ENCODE assay signal across 8 cellular contexts in the genomic region with DNA sequence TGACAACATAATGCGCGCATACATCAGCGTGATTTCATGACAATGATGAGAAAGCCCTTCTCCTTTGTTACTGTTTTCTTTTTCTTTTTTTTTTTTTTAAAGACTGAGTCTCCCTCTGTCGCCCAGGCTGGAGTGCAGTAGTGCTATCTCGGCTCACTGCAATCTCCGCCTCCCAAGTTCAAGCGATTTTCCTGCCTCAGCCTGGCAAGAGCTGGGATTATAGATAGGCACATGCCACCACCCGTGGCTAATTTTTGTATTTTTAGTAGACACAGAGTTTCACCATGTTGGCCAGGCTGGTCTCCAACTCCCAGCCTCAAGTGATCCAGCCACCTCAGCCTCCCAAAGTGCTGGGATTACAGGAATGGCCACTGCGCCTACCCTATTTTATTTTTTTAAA. TPM values are rescaled to one million over a fixed set of nuclear protein-coding genes. Genes with fewer than 3 reads are reported as not detected.
DNase-seq lines count a peak whose midpoint lies in the region; ATAC-seq and TF ChIP-seq lines count a peak whose summit lies in the region.
"Not testable (repeated sequence)": the region's sequence is repeated elsewhere in the genome, so short reads cannot be mapped to it uniquely, and the experiment has no call there.
"Had no signal": no experiment of that assay in that cellular context is flagged by ENCODE, and none has a peak within 500 bp of the region (broad histone marks: within the 10 kb centered on the region; RNA-seq: fewer than 3 reads in every experiment).

No MANE protein-coding gene starts in this region.

- 93 to 94% methylated on average over 8 of the region's 9 CpGs for WGBS in endodermal cell (ENCODE audit: insufficient coverage in 1 of 2, insufficient read length in 1 of 2), 2 experiments
- WGBS in heart left ventricle, 4 donors, result 53 to 65% (median 59%) methylated on average over 9 of the region's 9 CpGs
- 61% methylated on average over 9 of the region's 9 CpGs for WGBS in right cardiac atrium
- 68 to 76% (median 74%) methylated on average over 9 of the region's 9 CpGs for WGBS in psoas muscle, 3 donors

- not testable (repeated sequence) for H2AFZ ChIP-seq in OCI-LY7 (ENCODE audit: low read length)

- H3K9me3 Mint-ChIP-seq in endodermal cell, result peaks cover 10% of the 10 kb centered on the region

- H3K36me3 ChIP-seq in OCI-LY7 (ENCODE audit: insufficient read depth, low read length) (peaks cover 66% of the 10 kb centered on the region), endodermal cell (ENCODE audit: control insufficient read depth, insufficient read depth, low read length) (peaks cover 83% of the 10 kb centered on the region), heart left ventricle (peaks cover 0 to 91% (median 70%) of the 10 kb centered on the region in 9 donors), left ventricle myocardium inferior (peaks cover 56% of the 10 kb centered on the region), psoas muscle (ENCODE audit: insufficient read depth in 1 of 2, low read depth in 1 of 2) (peaks cover 27 to 88% of the 10 kb centered on the region in 2 donors)

- peaks cover 18% of the 10 kb centered on the region for H3K4me1 Mint-ChIP-seq in endodermal cell

- not testable (repeated sequence) for H3K27me3 ChIP-seq in AG04450 (ENCODE audit: control insufficient read depth, insufficient read depth, low read length); endodermal cell (ENCODE audit: control insufficient read depth, insufficient read depth, low read length, poor library complexity, severe bottlenecking); heart left ventricle; left ventricle myocardium inferior (ENCODE audit: low read depth); right cardiac atrium (ENCODE audit: control insufficient read depth, insufficient read depth); psoas muscle (ENCODE audit: insufficient read depth in 3 of 3, low read length in 2 of 3)

- not testable (repeated sequence) for DNase-seq in AG04450 (ENCODE audit: low read depth, low spot score); OCI-LY7 (ENCODE audit: low spot score); left ventricle myocardium inferior; psoas muscle
- DNase-seq in endodermal cell, result peak; percentile 29
- DNase-seq in heart left ventricle, result peak in 3 of 5 donors; percentile 52 to 67 (median 59)
- DNase-seq in right cardiac atrium, result peak in 1 of 3 donors; percentile 45

- not testable (repeated sequence) for H3K4me3 ChIP-seq in AG04450 (ENCODE audit: low read depth, low read length); OCI-LY7 (ENCODE audit: low read depth, low read length, poor library complexity, severe bottlenecking); endodermal cell (ENCODE audit: low read length); heart left ventricle; left ventricle myocardium inferior; right cardiac atrium (ENCODE audit: low read length); psoas muscle

- H3K4me3 Mint-ChIP-seq in endodermal cell, result not testable (repeated sequence)

- H3K9ac ChIP-seq in endodermal cell (ENCODE audit: extremely low read depth, low read length, poor library complexity, severe bottlenecking), result not testable (repeated sequence)

- H3K79me2 ChIP-seq in OCI-LY7 (ENCODE audit: insufficient read depth, low read depth, low read length), result not testable (repeated sequence)

- BruUV-seq in OCI-LY7 (replicated peaks; lab: Mats Ljungman, UMichigan), result not testable (repeated sequence)

- H3K4me1 ChIP-seq in OCI-LY7 (ENCODE audit: insufficient read depth, low read length, poor library complexity, severe bottlenecking) (peaks cover 55% of the 10 kb centered on the region), heart left ventricle (peaks cover 0 to 54% (median 12%) of the 10 kb centered on the region in 12 donors), left ventricle myocardium inferior (peaks cover 65% of the 10 kb centered on the region)
- H3K4me1 ChIP-seq in endodermal cell (ENCODE audit: control insufficient read depth, insufficient read depth, low read length); right cardiac atrium (ENCODE audit: control insufficient read depth, insufficient read depth, low read length); psoas muscle: not testable (repeated sequence)

- POLR2A ChIA-PET in AG04450 (lab: Yijun Ruan, JAX), result not testable (repeated sequence)
- POLR2A ChIA-PET in OCI-LY7 (lab: Charles Lee), result interaction anchor here (0.7 to 6.9 kb wide), 6 partner anchors 9 to 147 kb away, joined by 3 to 174 read pairs (median 6); partner anchors contain the start of gene SELPLG

- H3K27me3 Mint-ChIP-seq in endodermal cell (ENCODE audit: insufficient read depth), result not testable (repeated sequence)

- intact Hi-C loops in OCI-LY7 (cut with micrococcal nuclease; ENCODE audit: unreplicated experiment); heart left ventricle (cut with DNase I); left ventricle myocardium inferior (cut with micrococcal nuclease); right cardiac atrium (cut with DNase I); psoas muscle (cut with DNase I): not testable (repeated sequence)

- H3K27ac ChIP-seq in AG04450 (ENCODE audit: low read depth, low read length) (peak overlapping the region; percentile 21), OCI-LY7 (ENCODE audit: low read depth, low read length, poor library complexity, severe bottlenecking) (peak overlapping the region; percentile 88), heart left ventricle (peak overlapping the region; percentile 2 to 90 (median 57)), left ventricle myocardium inferior (replicated peaks) (peak overlapping the region; percentile 74), right cardiac atrium (ENCODE audit: low read length) (peak overlapping the region; percentile 42)
- not testable (repeated sequence) for H3K27ac ChIP-seq in endodermal cell (ENCODE audit: low read depth, low read length); psoas muscle

- not testable (repeated sequence) for TF ChIP-seq CTCF in AG04450 (IDR thresholded peaks at IDR 0.05; ENCODE audit: low read depth, low read length); OCI-LY7 (conservative IDR thresholded peaks at IDR 0.05; ENCODE audit: low read length); endodermal cell (conservative IDR thresholded peaks at IDR 0.05); left ventricle myocardium inferior (IDR thresholded peaks at IDR 0.05; ENCODE audit: borderline replicate concordance); psoas muscle (IDR thresholded peaks at IDR 0.05)
- peak in 1 of 12 donors; percentile 5 for TF ChIP-seq CTCF in heart left ventricle (IDR thresholded peaks at IDR 0.05)

- H4K20me1 ChIP-seq in OCI-LY7 (ENCODE audit: insufficient read depth, low read length), result not testable (repeated sequence)

- ATAC-seq in heart left ventricle, result peak; percentile 74 to 83 (median 76)
- ATAC-seq in right cardiac atrium, result peak; percentile 62 to 63
- peak; percentile 23 to 45 (median 34) for ATAC-seq in psoas muscle

- not testable (repeated sequence) for TF ChIP-seq POLR2A in heart left ventricle (IDR thresholded peaks at IDR 0.05)

- CTCF ChIA-PET in AG04450 (lab: Charles Lee); OCI-LY7 (lab: Charles Lee; ENCODE audit: unreplicated experiment): not testable (repeated sequence)

- not testable (repeated sequence) for H3K27ac Mint-ChIP-seq in endodermal cell

- H3K36me3 Mint-ChIP-seq in endodermal cell (ENCODE audit: low read depth), result peaks cover 62% of the 10 kb centered on the region

- H3K4me2 ChIP-seq in OCI-LY7 (ENCODE audit: low read length), result not testable (repeated sequence)

- H3K9me2 ChIP-seq in OCI-LY7 (ENCODE audit: insufficient read depth, low read length), result not testable (repeated sequence)

- H3K9me3 ChIP-seq in AG04450 (ENCODE audit: control insufficient read depth, insufficient read depth, low read length); OCI-LY7 (ENCODE audit: low read length); endodermal cell (ENCODE audit: control insufficient read depth, low read length); heart left ventricle; left ventricle myocardium inferior (replicated peaks); right cardiac atrium (ENCODE audit: control insufficient read depth, low read length); psoas muscle: not testable (repeated sequence)

RNA-seq across cellular contexts. Expression of gene SELPLG, which starts 20.9 kb away (rescaled TPM):
- polyA plus RNA-seq in AG04450 (2011; rRNA removed), result 6.1 and 9.8 TPM in 2 replicates
- polyA minus RNA-seq in AG04450 (2011; rRNA and poly(A)+ RNA removed), result 5.1 and 5.7 TPM in 2 replicates
- total RNA-seq in OCI-LY7 (2014; rRNA removed; shearing (Covaris generic)), result 16.9 and 20.0 TPM in 2 replicates
- total RNA-seq in OCI-LY7 (2022), result 21.0 and 25.3 TPM in 2 replicates
- total RNA-seq in endodermal cell, result under 1 TPM in 1 of 2 donors, not detected in 1; 0.13 TPM
- polyA plus RNA-seq in endodermal cell (2013, experiment 1 of 2), result 0.18 TPM
- 0.46 TPM for polyA plus RNA-seq in endodermal cell (2013, experiment 2 of 2)
- total RNA-seq in heart left ventricle, result 10 to 100 TPM in 2 of 9 donors, 1 to 10 TPM in 7; 1.1 to 26.7 (median 4.0) TPM
- 1 to 10 TPM; 1.0 to 4.5 TPM for polyA plus RNA-seq in heart left ventricle
- 3.4 TPM for total RNA-seq in left ventricle myocardium inferior
- 1 to 10 TPM; 2.9 to 6.2 (median 4.7) TPM for total RNA-seq in right cardiac atrium
- polyA plus RNA-seq in right cardiac atrium, result 1.9 TPM
- 1 to 10 TPM; 1.5 to 2.3 (median 1.8) TPM for total RNA-seq in psoas muscle
- polyA plus RNA-seq in psoas muscle, result 1 to 10 TPM in 2 of 3 donors, under 1 TPM in 1; 0.62 to 3.8 (median 1.2) TPM

RNA-seq across cellular contexts. Expression of gene TMEM119, which starts 56.7 kb away (rescaled TPM):
- polyA plus RNA-seq in AG04450 (2011; rRNA removed) (60.3 and 67.0 TPM in 2 replicates), heart left ventricle (1 to 10 TPM in 1 of 2 donors, under 1 TPM in 1; 0.80 to 3.0 TPM), right cardiac atrium (3.2 TPM), psoas muscle (under 1 TPM; 0.31 to 0.99 (median 0.34) TPM)
- polyA minus RNA-seq in AG04450 (2011; rRNA and poly(A)+ RNA removed), result 50.7 and 57.9 TPM in 2 replicates
- total RNA-seq in OCI-LY7 (2014; rRNA removed; shearing (Covaris generic)), result not detected in 2 replicates
- total RNA-seq in OCI-LY7 (2022) (not detected in 2 replicates), endodermal cell (under 1 TPM; 0.11 to 0.15 TPM), heart left ventricle (10 to 100 TPM in 1 of 9 donors, 1 to 10 TPM in 7, under 1 TPM in 1; 0.19 to 11.0 (median 2.2) TPM), left ventricle myocardium inferior (1.3 TPM), right cardiac atrium (1 to 10 TPM; 1.8 to 3.5 (median 2.6) TPM), psoas muscle (1 to 10 TPM in 2 of 4 donors, under 1 TPM in 2; 0.25 to 2.6 (median 0.68) TPM)
- polyA plus RNA-seq in endodermal cell (2013, experiment 1 of 2), result 4.3 TPM
- 4.3 TPM for polyA plus RNA-seq in endodermal cell (2013, experiment 2 of 2)
- total RNA-seq: CD8-positive, alpha-beta memory T cell had no signal
